Comparison of ENCODE assay signal across 8 cellular contexts in genomic region chr1:120342231-120343073, GRCh38.
A peak's percentile ranks its signal among the peaks of the same experiment; 100 is the strongest.
DNase-seq lines count a peak whose midpoint lies in the region; ATAC-seq, FAIRE-seq and TF ChIP-seq lines count a peak whose summit lies in the region.
"Not testable (repeated sequence)": the region's sequence is repeated elsewhere in the genome, so short reads cannot be mapped to it uniquely, and the experiment has no call there.

No MANE protein-coding gene starts in this region.

- H3K23me2 ChIP-seq in H1 (ENCODE audit: low read depth, low read length) = not testable (repeated sequence)

- H3K4me1 ChIP-seq in Loucy (ENCODE audit: insufficient read depth, low read length, poor library complexity, severe bottlenecking); H1 (replicated peaks in 1 of 4; ENCODE audit: control insufficient read depth in 3 of 4, insufficient read depth in 4 of 4, low read length in 3 of 4); kidney (ENCODE audit: control insufficient read depth in 1 of 2, insufficient read depth in 1 of 2, low read depth in 1 of 2, low read length in 2 of 2); neutrophil (ENCODE audit: control insufficient read depth in 1 of 2, insufficient read depth in 1 of 2, low read depth in 1 of 2, low read length in 1 of 2): not testable (repeated sequence)

- POLR2A ChIA-PET in CD4-positive, alpha-beta T cell (lab: Charles Lee) = interaction anchor here (1.0 kb wide), 1 partner anchor 12 kb away, joined by 3 read pairs; no protein-coding TSS in a partner anchor
- POLR2A ChIA-PET in H1 (lab: Charles Lee; ENCODE audit: partially characterized antibody) = not testable (repeated sequence)

- H3K27ac ChIP-seq in CD4-positive, alpha-beta T cell (ENCODE audit: low read depth, low read length) = peak overlapping the region; percentile 75
- not testable (repeated sequence) for H3K27ac ChIP-seq in H1 (ENCODE audit: low read depth, low read length); kidney (ENCODE audit: low read depth in 2 of 2, low read length in 2 of 2)
- peak overlapping the region; percentile 56 for H3K27ac ChIP-seq in neutrophil

- DNase-seq in CD4-positive, alpha-beta T cell = peak in 5 of 10 experiments; percentile 1 to 36 (median 16)
- DNase-seq in activated CD4-positive, CD25-positive, alpha-beta regulatory T cell treated with anti-CD3 and anti-CD28 coated beads, Interleukin-2, amount 50 U/mL, for 72 hours = peak; percentile 32
- peak in 1 of 2 experiments; percentile 43 for DNase-seq in H1 (ENCODE audit: low read depth in 1 of 2, low spot score in 2 of 2)
- peak; percentile 55 for DNase-seq in kidney
- DNase-seq in superior temporal gyrus (ENCODE audit: extremely low spot score) = peak; percentile 1

- not testable (repeated sequence) for H3K14ac ChIP-seq in H1 (ENCODE audit: insufficient read length)

- H3K27me3 Mint-ChIP-seq in CD4-positive, alpha-beta T cell; activated naive CD8-positive, alpha-beta T cell: not testable (repeated sequence)

- peak overlapping the region; percentile 98 for H3K4me3 Mint-ChIP-seq in CD4-positive, alpha-beta T cell
- peak overlapping the region; percentile 76 for H3K4me3 Mint-ChIP-seq in activated naive CD8-positive, alpha-beta T cell

- H3K4me2 ChIP-seq in Loucy (ENCODE audit: low read depth, low read length, poor library complexity, severe bottlenecking) (peak overlapping the region; percentile 46), H1 (ENCODE audit: insufficient read depth in 1 of 2, low read depth in 2 of 2, low read length in 2 of 2) (peak overlapping the region; percentile 28 to 54; a peak in 2 of 4 replicates)

- CTCF ChIA-PET in CD4-positive, alpha-beta T cell (lab: Charles Lee); H1 (lab: Charles Lee; ENCODE audit: partially characterized antibody): not testable (repeated sequence)

- not testable (repeated sequence) for H3K79me1 ChIP-seq in H1 (ENCODE audit: low read depth, low read length)

- peak overlapping the region; percentile 70 for H3K9ac ChIP-seq in Loucy (ENCODE audit: low read depth, low read length, poor library complexity, severe bottlenecking)
- H3K9ac ChIP-seq in H1 (replicated peaks in 1 of 4; ENCODE audit: extremely low read depth in 1 of 4, low read depth in 3 of 4, low read length in 3 of 4); kidney (ENCODE audit: low read length in 2 of 2): not testable (repeated sequence)

- H4K5ac ChIP-seq in H1 (ENCODE audit: insufficient read length, low read depth, low read length) = not testable (repeated sequence)

- H2AFZ ChIP-seq in Loucy (ENCODE audit: low read length); H1 (ENCODE audit: low read length): not testable (repeated sequence)

- TF ChIP-seq RAD21 in H1 (IDR thresholded peaks at IDR 0.05 in 1 of 2, conservative IDR thresholded peaks at IDR 0.05 in 1 of 2; ENCODE audit: low read depth in 2 of 2, low read length in 2 of 2) = not testable (repeated sequence)

- not testable (repeated sequence) for H3K79me2 ChIP-seq in Loucy (ENCODE audit: insufficient read depth, low read length); H1 (ENCODE audit: control insufficient read depth in 1 of 2, insufficient read depth in 2 of 2, low read length in 2 of 2)

- WGBS in H1 (ENCODE audit: extremely low coverage in 1 of 2, insufficient coverage in 1 of 2, insufficient read length in 1 of 2, insufficient replicate concordance in 2 of 2, low coverage in 1 of 2, low lambda C conversion rate in 2 of 2, missing lambda C conversion rate in 1 of 2), 2 experiments = 4% methylated on average over 9 of the region's 44 CpGs; no CpG with 5 or more reads in 1 of the 2 experiments

- intact Hi-C loops in CD4-positive, alpha-beta T cell (cut with DNase I, micrococcal nuclease); kidney (cut with DNase I): not testable (repeated sequence)

- not testable (repeated sequence) for H3K27me3 ChIP-seq in CD4-positive, alpha-beta T cell (ENCODE audit: control insufficient read depth, insufficient read depth, low read length); Loucy (ENCODE audit: insufficient read depth, low read length, poor library complexity, severe bottlenecking); H1 (replicated peaks in 1 of 4; ENCODE audit: control insufficient read depth in 3 of 4, extremely low read depth in 1 of 4, insufficient read depth in 3 of 4, low read length in 3 of 4); neutrophil

- not testable (repeated sequence) for FAIRE-seq in H1 (lab: Jason Lieb, UNC); kidney (lab: Jason Lieb, UNC)

- H4K91ac ChIP-seq in H1 (replicated peaks; ENCODE audit: insufficient read length, low read length) = not testable (repeated sequence)

- peak overlapping the region; percentile 65 for H3K4me3 ChIP-seq in Loucy (ENCODE audit: low read length, poor library complexity, severe bottlenecking)
- H3K4me3 ChIP-seq in H1 (ENCODE audit: extremely low read depth in 1 of 4, insufficient read depth in 2 of 4, low read depth in 3 of 4, low read length in 4 of 4) = peak overlapping the region in 2 of 4 experiments; percentile 13 to 42; a peak in 3 of 8 replicates
- not testable (repeated sequence) for H3K4me3 ChIP-seq in kidney (ENCODE audit: low read length in 2 of 2)
- H3K4me3 ChIP-seq in neutrophil (ENCODE audit: low read depth in 1 of 2, low read length in 1 of 2) = peak overlapping the region; percentile 43 to 69

- not testable (repeated sequence) for H2BK120ac ChIP-seq in H1 (replicated peaks; ENCODE audit: low read depth, low read length)

- H2BK12ac ChIP-seq in H1 (ENCODE audit: low read depth, low read length) = not testable (repeated sequence)

- H4K8ac ChIP-seq in H1 (ENCODE audit: extremely low read depth, insufficient read depth, low read length) = not testable (repeated sequence)

- not testable (repeated sequence) for H3K9me3 Mint-ChIP-seq in CD4-positive, alpha-beta T cell; activated naive CD8-positive, alpha-beta T cell (ENCODE audit: low read depth)

- H3K56ac ChIP-seq in H1 (replicated peaks; ENCODE audit: insufficient read length, low read depth, low read length) = not testable (repeated sequence)

- not testable (repeated sequence) for H2AK5ac ChIP-seq in H1 (ENCODE audit: low read depth, low read length)

- H2BK5ac ChIP-seq in H1 (ENCODE audit: low read depth, low read length) = not testable (repeated sequence)

- not testable (repeated sequence) for H2BK15ac ChIP-seq in H1 (ENCODE audit: low read length)

- H3F3A ChIP-seq in Loucy (ENCODE audit: low read depth) = not testable (repeated sequence)

- peak overlapping the region; percentile 97 for H3K27ac Mint-ChIP-seq in CD4-positive, alpha-beta T cell
- H3K27ac Mint-ChIP-seq in activated naive CD8-positive, alpha-beta T cell = peak overlapping the region; percentile 54

- not testable (repeated sequence) for H2BK20ac ChIP-seq in H1 (ENCODE audit: low read length)

- not testable (repeated sequence) for TF ChIP-seq POLR2A in H1 (IDR thresholded peaks at IDR 0.05; ENCODE audit: control extremely low read depth in 1 of 2, low read depth in 2 of 2, low read length in 2 of 2)

- H3K23ac ChIP-seq in H1 (ENCODE audit: insufficient read length) = not testable (repeated sequence)

- H3K4me1 Mint-ChIP-seq in CD4-positive, alpha-beta T cell (ENCODE audit: low read depth); activated naive CD8-positive, alpha-beta T cell (ENCODE audit: low read depth): not testable (repeated sequence)

- TF ChIP-seq EP300 in H1 (IDR thresholded peaks at IDR 0.05; ENCODE audit: borderline replicate concordance in 1 of 2, low read depth in 2 of 2, low read length in 2 of 2) = not testable (repeated sequence)

- not testable (repeated sequence) for H3K9me3 ChIP-seq in CD4-positive, alpha-beta T cell (ENCODE audit: control insufficient read depth, low read length); Loucy (ENCODE audit: insufficient read depth, low read depth, low read length); H1 (ENCODE audit: insufficient read depth in 2 of 2, low read depth in 1 of 2, low read length in 1 of 2); kidney (ENCODE audit: control insufficient read depth in 1 of 2, low read length in 2 of 2); neutrophil

- not testable (repeated sequence) for H3K4ac ChIP-seq in H1 (replicated peaks; ENCODE audit: insufficient read length, low read depth, low read length)

- not testable (repeated sequence) for H3K9me2 ChIP-seq in Loucy (replicated peaks; ENCODE audit: low read depth, low read length)

- H4K20me1 ChIP-seq in Loucy (ENCODE audit: insufficient read depth, low read length, poor library complexity, severe bottlenecking); H1 (replicated peaks in 1 of 2; ENCODE audit: control insufficient read depth in 1 of 2, insufficient read depth in 2 of 2, low read length in 2 of 2): not testable (repeated sequence)

- not testable (repeated sequence) for H3K36me3 Mint-ChIP-seq in CD4-positive, alpha-beta T cell (ENCODE audit: low read depth); activated naive CD8-positive, alpha-beta T cell

- not testable (repeated sequence) for TF ChIP-seq CTCF in CD4-positive, alpha-beta T cell (IDR thresholded peaks at IDR 0.05); Loucy (conservative IDR thresholded peaks at IDR 0.05; ENCODE audit: low read length); H1 (IDR thresholded peaks at IDR 0.05; ENCODE audit: control extremely low read depth in 1 of 3, insufficient read depth in 1 of 3, low read depth in 1 of 3, low read length in 3 of 3); kidney (IDR thresholded peaks at IDR 0.05; ENCODE audit: borderline replicate concordance, extremely low read depth, insufficient read depth); neutrophil (IDR thresholded peaks at IDR 0.05)

- H3K18ac ChIP-seq in H1 (ENCODE audit: extremely low read depth, low read length) = not testable (repeated sequence)

- not testable (repeated sequence) for H3K36me3 ChIP-seq in Loucy (ENCODE audit: insufficient read depth, low read length); H1 (ENCODE audit: control insufficient read depth in 2 of 4, insufficient read depth in 4 of 4, low read length in 3 of 4); kidney (ENCODE audit: control insufficient read depth in 1 of 2, insufficient read depth in 2 of 2, low read length in 2 of 2); neutrophil

- ATAC-seq in CD4-positive, alpha-beta T cell (ENCODE audit: poor library complexity) = not testable (repeated sequence)
